ENCODE assay signal across 3 cellular contexts in genomic region chr9:81933547-81933946, GRCh38. TPM values are rescaled to one million over a fixed set of nuclear protein-coding genes. Genes with fewer than 3 reads are reported as not detected.
"Had no signal": no experiment of that assay in that cellular context is flagged by ENCODE, and none has a peak within 500 bp of the region (broad histone marks: within the 10 kb centered on the region; RNA-seq: fewer than 3 reads in every experiment).

No MANE protein-coding gene starts in this region.

RNA-seq across cellular contexts. Expression of gene SPATA31D4, which starts 5.3 kb away (rescaled TPM):
- polyA plus RNA-seq: GM23248, GM23338, H1 had no signal

RNA-seq across cellular contexts. Expression of gene SPATA31D3, which starts 9.8 kb away (rescaled TPM):
- polyA plus RNA-seq: GM23248, GM23338, H1 had no signal

RNA-seq across cellular contexts. Expression of gene SPATA31D1, which starts 55.0 kb away (rescaled TPM):
- polyA plus RNA-seq: GM23248, GM23338, H1 had no signal
